Comparison of ENCODE assay signal across 8 cellular contexts in genomic region chr15:89361451-89362202, GRCh38. TPM values are rescaled to one million over a fixed set of nuclear protein-coding genes. Genes with fewer than 3 reads are reported as not detected.
A peak's percentile ranks its signal among the peaks of the same experiment; 100 is the strongest.
DNase-seq lines count a peak whose midpoint lies in the region; ATAC-seq and TF ChIP-seq lines count a peak whose summit lies in the region.

No MANE protein-coding gene starts in this region.

- H3K27ac Mint-ChIP-seq in CD4-positive, alpha-beta memory T cell: peak overlapping the region in 3 of 7 donors; percentile 51 to 81 (median 77)

- no peaks in the 10 kb centered on the region for H3K36me3 ChIP-seq in CD4-positive, alpha-beta memory T cell (ENCODE audit: insufficient read depth, low read length)

- no peak for ATAC-seq in HG03354 (IDR thresholded peaks at IDR 0.05; ENCODE audit: poor library complexity, severe bottlenecking, unreplicated experiment)

- H3K4me3 Mint-ChIP-seq in CD4-positive, alpha-beta memory T cell: peak overlapping the region in 5 of 8 donors; percentile 27 to 75 (median 54)

- intact Hi-C loops in CD4-positive, alpha-beta memory T cell (cut with micrococcal nuclease): loop anchor here (5.0 kb wide), 1 partner anchor 56 kb away; no protein-coding TSS in a partner anchor

- H3K4me3 ChIP-seq in CD4-positive, alpha-beta memory T cell (ENCODE audit: low read length in 2 of 2): peak overlapping the region in 1 of 2 donors; percentile 19
- H3K4me3 ChIP-seq in astrocyte of the cerebellum (ENCODE audit: low read depth, low read length): no peak overlapping the region

- POLR2A ChIA-PET in CD4-positive, alpha-beta memory T cell (lab: Charles Lee; ENCODE audit: partially characterized antibody): no interaction called here

- no peak overlapping the region for H3K27ac ChIP-seq in CD4-positive, alpha-beta memory T cell (ENCODE audit: low read depth, low read length)

- no peaks in the 10 kb centered on the region for H3K9me3 ChIP-seq in CD4-positive, alpha-beta memory T cell (ENCODE audit: control insufficient read depth in 1 of 2, low read length in 2 of 2)

- DNase-seq in CD4-positive, alpha-beta memory T cell: peak in 4 of 5 donors; percentile 54 to 61 (median 58)
- peak; percentile 70 for DNase-seq in KBM-7
- peak; percentile 54 for DNase-seq in T-helper 9 cell
- DNase-seq in astrocyte of the cerebellum (ENCODE audit: low read depth): peak; percentile 20
- peak; percentile 26 for DNase-seq in kidney glomerular epithelial cell (lab: John Stamatoyannopoulos, UW)
- peak; percentile 67 for DNase-seq in stimulated activated CD4-positive, alpha-beta T cell treated with anti-CD3 and anti-CD28 coated beads, Interleukin-4, amount 100 ng/mL, for 1 hour
- DNase-seq in SHP77 treated with DMSO at 0.1 percent for 48 hours (lab: John Stamatoyannopoulos, UW): no peak

- in situ Hi-C loops in KBM-7 (cut with MboI; ENCODE audit: low pct_unique_long_range_greater_than_20kb, low sequenced_read_pairs) (no loop called here), astrocyte of the cerebellum (cut with HindIII; ENCODE audit: low sequenced_read_pairs) (no loop called here)

- peaks cover 0 to 5% (median under 1%) of the 10 kb centered on the region in 8 donors for H3K9me3 Mint-ChIP-seq in CD4-positive, alpha-beta memory T cell

- H3K36me3 Mint-ChIP-seq in CD4-positive, alpha-beta memory T cell: no peaks in the 10 kb centered on the region

- peaks cover 17% of the 10 kb centered on the region for H3K4me1 ChIP-seq in CD4-positive, alpha-beta memory T cell (ENCODE audit: insufficient read depth, low read length)

- H3K4me1 Mint-ChIP-seq in CD4-positive, alpha-beta memory T cell: peaks cover 1 to 42% (median 19%) of the 10 kb centered on the region in 4 donors

- peaks cover 79% of the 10 kb centered on the region for H3K27me3 ChIP-seq in CD4-positive, alpha-beta memory T cell (ENCODE audit: insufficient read depth, low read length)

- CTCF ChIA-PET in CD4-positive, alpha-beta memory T cell (lab: Charles Lee; ENCODE audit: partially characterized antibody): interaction anchor here (1.1 to 5.2 kb wide), 4 partner anchors 31 to 69 kb away, joined by 3 to 133 read pairs (median 4); no protein-coding TSS in a partner anchor

- no peak for TF ChIP-seq CTCF in astrocyte of the cerebellum (IDR thresholded peaks at IDR 0.05; ENCODE audit: low read depth, low read length, missing control alignments)

- H3K27me3 Mint-ChIP-seq in CD4-positive, alpha-beta memory T cell: peaks cover 59 to 76% of the 10 kb centered on the region in 2 donors

RNA-seq across cellular contexts. Expression of gene POLG, which starts 27.0 kb away (rescaled TPM):
- total RNA-seq in CD4-positive, alpha-beta memory T cell: 100 to 1,000 TPM; 148 to 151 TPM
- 10 to 100 TPM; 19.4 to 51.4 TPM for polyA plus RNA-seq in CD4-positive, alpha-beta memory T cell
